16 cellular contexts compared by ENCODE assay signal in the genomic region with DNA sequence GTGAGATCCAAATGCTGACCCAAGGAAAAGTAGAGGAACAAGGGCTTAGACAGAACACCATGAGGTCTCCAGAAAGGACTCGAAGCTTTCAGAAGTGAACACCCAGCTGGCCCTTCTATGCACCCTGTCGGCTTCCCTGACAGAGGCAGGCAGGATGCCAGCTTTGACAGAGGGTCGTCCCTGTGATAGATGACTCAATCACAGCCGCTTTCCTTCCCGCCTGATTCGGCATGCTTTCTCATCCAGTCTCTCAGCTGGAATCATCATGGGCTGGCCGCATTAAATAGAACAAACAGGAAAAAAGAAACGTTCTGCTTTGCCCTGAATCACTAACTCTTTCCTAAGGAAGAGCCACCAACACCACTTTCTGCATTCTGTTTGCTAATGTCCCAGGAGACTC.
DNase-seq lines count a peak whose midpoint lies in the region; ATAC-seq, FAIRE-seq and TF ChIP-seq lines count a peak whose summit lies in the region.
"Had no signal": no experiment of that assay in that cellular context is flagged by ENCODE, and none has a peak within 500 bp of the region (broad histone marks: within the 10 kb centered on the region; RNA-seq: fewer than 3 reads in every experiment).

No MANE protein-coding gene starts in this region.

- H3K36me3 Mint-ChIP-seq in brain = no peaks in the 10 kb centered on the region
- H3K36me3 Mint-ChIP-seq: CD8-positive, alpha-beta memory T cell; naive thymus-derived CD8-positive, alpha-beta T cell had no signal

- H3K27ac Mint-ChIP-seq in brain = peak overlapping the region; percentile 2 to 87 (median 33)
- H3K27ac Mint-ChIP-seq: activated CD8-positive, alpha-beta T cell treated with anti-CD3 and anti-CD28 coated beads for 36 hours; CD8-positive, alpha-beta memory T cell had no signal

- DNase-seq in DMS 273 (lab: John Stamatoyannopoulos, UW; ENCODE audit: unreplicated experiment) (peak; percentile 64), DMS 273 treated with DMSO at 0.1 percent for 48 hours (lab: John Stamatoyannopoulos, UW) (no peak), left cardiac atrium (peak; percentile 54), smooth muscle cell of the brain vasculature (ENCODE audit: low read depth, low spot score) (peak; percentile 79), H54 (ENCODE audit: insufficient read length, low spot score) (no peak)
- DNase-seq: activated CD8-positive, alpha-beta T cell treated with anti-CD3 and anti-CD28 coated beads for 36 hours; activated effector memory CD4-positive, alpha-beta T cell treated with anti-CD3 and anti-CD28 coated beads, Interleukin-2, amount 50 U/mL, for 16 hours; CD8-positive, alpha-beta memory T cell; H7; left colon; naive thymus-derived CD8-positive, alpha-beta T cell; NCI-H2081 treated with DMSO at 0.1 percent for 48 hours had no signal

- no peak for TF ChIP-seq CTCF in brain (conservative IDR thresholded peaks at IDR 0.05)

- peak overlapping the region in 1 of 5 experiments; percentile 45 for H3K4me3 Mint-ChIP-seq in brain
- H3K4me3 Mint-ChIP-seq: activated CD8-positive, alpha-beta T cell treated with anti-CD3 and anti-CD28 coated beads for 36 hours; CD8-positive, alpha-beta memory T cell; naive thymus-derived CD8-positive, alpha-beta T cell had no signal

- intact Hi-C loops in left cardiac atrium (cut with DNase I) = no loop called here

- H3K27me3 Mint-ChIP-seq in brain = peaks cover 5% of the 10 kb centered on the region
- H3K27me3 Mint-ChIP-seq: activated CD8-positive, alpha-beta T cell treated with anti-CD3 and anti-CD28 coated beads for 36 hours had no signal

- TF ChIP-seq POLR2A in H54 (IDR thresholded peaks at IDR 0.05; ENCODE audit: low read depth, low read length) = no peak

- no peak for FAIRE-seq in H54 (lab: Jason Lieb, UNC)
- FAIRE-seq: GM18507 had no signal

- H3K4me1 Mint-ChIP-seq in brain = peaks cover 38% of the 10 kb centered on the region
- H3K4me1 Mint-ChIP-seq: CD8-positive, alpha-beta memory T cell had no signal

- ATAC-seq in left cardiac atrium (peak; percentile 19 to 50), GM18858 (IDR thresholded peaks at IDR 0.05; ENCODE audit: unreplicated experiment) (no peak), HG02973 (IDR thresholded peaks at IDR 0.05; ENCODE audit: unreplicated experiment) (no peak)
- ATAC-seq: activated CD8-positive, alpha-beta T cell treated with anti-CD3 and anti-CD28 coated beads for 36 hours; left colon; naive thymus-derived CD8-positive, alpha-beta T cell had no signal

- peaks cover 0 to 4% (median 3%) of the 10 kb centered on the region in 5 experiments for H3K9me3 Mint-ChIP-seq in brain
- H3K9me3 Mint-ChIP-seq: activated CD8-positive, alpha-beta T cell treated with anti-CD3 and anti-CD28 coated beads for 36 hours; CD8-positive, alpha-beta memory T cell had no signal

Comparison
In these comparisons a context has a peak if more than half of its experiments do, and no peak if none do; other contexts are left out.
1. DNase-seq: peak in DMS 273 (single experiment), left cardiac atrium (single experiment) and smooth muscle cell of the brain vasculature (single experiment); none in DMS 273 treated with DMSO at 0.1 percent for 48 hours (single experiment) and H54 (single experiment).
2. ATAC-seq: peak in left cardiac atrium (2 of 2); none in GM18858 (single experiment) and HG02973 (single experiment).